1 cellular context compared by ENCODE assay signal in the genomic region with DNA sequence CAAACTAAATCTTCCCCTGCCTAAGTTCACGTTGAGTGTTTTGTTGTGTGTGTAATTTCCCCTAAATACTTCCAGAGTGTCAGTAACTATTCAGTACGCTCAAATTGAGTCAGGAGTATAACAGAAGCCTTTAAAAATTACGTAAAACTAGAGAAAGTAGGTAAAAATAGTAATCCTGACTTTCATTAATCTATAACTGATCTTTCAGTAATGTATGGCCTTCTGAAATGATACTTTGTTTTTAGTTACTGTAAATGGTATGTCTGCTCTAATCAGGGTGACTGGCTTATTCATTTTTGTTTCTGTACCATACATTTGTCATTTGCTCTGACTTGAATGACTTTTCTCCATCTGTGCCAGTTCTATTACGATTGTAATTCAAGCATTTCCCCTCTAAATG.
TF ChIP-seq lines count a peak whose summit lies in the region.

No MANE protein-coding gene starts in this region.

TF ChIP-seq in GM12878, 131 proteins besides CTCF, POLR2A, EP300 and RAD21 (continued from another document):
- TF ChIP-seq NFIC (IDR thresholded peaks at IDR 0.05; ENCODE audit: low read depth, low read length) (peak; percentile 51; the same call in 1 of the 2 replicates), TAF1 (IDR thresholded peaks at IDR 0.05; ENCODE audit: borderline replicate concordance, low read depth, low read length) (no peak), SREBF1 (IDR thresholded peaks at IDR 0.05; ENCODE audit: low read length) (no peak), BCL11A (IDR thresholded peaks at IDR 0.05; ENCODE audit: low read depth, low read length) (no peak), ASH2L (IDR thresholded peaks at IDR 0.05; ENCODE audit: borderline replicate concordance, low read depth) (no peak), TCF3 (IDR thresholded peaks at IDR 0.05; ENCODE audit: borderline replicate concordance, insufficient read depth, low read depth, low read length) (no peak), MTA2 (IDR thresholded peaks at IDR 0.05; ENCODE audit: low read depth) (peak; percentile 55), YY1 (IDR thresholded peaks at IDR 0.05; ENCODE audit: low read depth, low read length) (no peak), ZNF207 (IDR thresholded peaks at IDR 0.05; ENCODE audit: borderline replicate concordance) (no peak), JUND (IDR thresholded peaks at IDR 0.05; ENCODE audit: low read depth, low read length) (no peak), IKZF2 (IDR thresholded peaks at IDR 0.05) (peak in 1 of 2 experiments; percentile 23; a peak in 1 of 4 replicates), EZH2 (IDR thresholded peaks at IDR 0.05; ENCODE audit: borderline replicate concordance, control insufficient read depth, low read depth, low read length) (no peak), WRNIP1 (IDR thresholded peaks at IDR 0.05; ENCODE audit: borderline replicate concordance, low read depth, low read length) (no peak), NFYA (IDR thresholded peaks at IDR 0.05; ENCODE audit: borderline replicate concordance, low read depth, low read length) (no peak)
